Comparison of ENCODE assay signal across 17 cellular contexts in the genomic region with DNA sequence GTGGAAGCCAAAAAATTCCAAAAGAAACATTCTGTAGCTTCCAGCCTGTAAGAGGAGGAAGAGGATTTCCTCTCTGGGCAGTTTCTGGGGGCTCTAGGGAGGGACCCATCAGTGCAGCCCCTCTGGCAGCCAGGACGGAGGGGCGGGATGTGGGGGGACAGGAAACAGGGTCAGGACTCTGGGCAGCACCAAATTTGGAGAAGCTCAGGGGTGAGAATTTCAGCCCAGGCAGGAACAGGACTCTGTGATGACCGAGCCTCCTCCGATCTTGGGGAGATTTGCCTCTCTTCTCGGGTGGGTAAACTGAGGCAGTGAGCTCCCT. TPM values are rescaled to one million over a fixed set of nuclear protein-coding genes. Genes with fewer than 3 reads are reported as not detected.
DNase-seq lines count a peak whose midpoint lies in the region; ATAC-seq and TF ChIP-seq lines count a peak whose summit lies in the region.
"Had no signal": no experiment of that assay in that cellular context is flagged by ENCODE, and none has a peak within 500 bp of the region (broad histone marks: within the 10 kb centered on the region; RNA-seq: fewer than 3 reads in every experiment).

No MANE protein-coding gene starts in this region.

- H3K27me3 ChIP-seq in breast epithelium (no peaks in the 10 kb centered on the region), hepatocyte (no peaks in the 10 kb centered on the region), prostate gland (replicated peaks; ENCODE audit: insufficient read depth) (no peaks in the 10 kb centered on the region), upper lobe of right lung (no peaks in the 10 kb centered on the region)

- H3K27ac ChIP-seq in breast epithelium: peak overlapping the region; percentile 82 to 88
- H3K27ac ChIP-seq in hepatocyte: peak overlapping the region; percentile 70
- H3K27ac ChIP-seq in prostate gland: peak overlapping the region; percentile 37 to 60
- peak overlapping the region; percentile 71 for H3K27ac ChIP-seq in upper lobe of right lung
- H3K27ac ChIP-seq: 22Rv1, neutrophil had no signal

- H3K27me3 Mint-ChIP-seq in MCF 10A (ENCODE audit: insufficient read depth, unreplicated experiment): no peaks in the 10 kb centered on the region
- H3K27me3 Mint-ChIP-seq: activated CD4-positive, alpha-beta memory T cell treated with anti-CD3 and anti-CD28 coated beads for 36 hours; activated T-helper 17 cell treated with anti-CD3 and anti-CD28 coated beads, Interleukin-2, amount 50 U/mL, for 72 hours; CD4-positive, alpha-beta T cell had no signal

- POLR2A ChIA-PET in MCF 10A (lab: Yijun Ruan, JAX): interaction anchor here (0.6 kb wide), 1 partner anchor 12 kb away, joined by 3 read pairs; no protein-coding TSS in a partner anchor

- BruUV-seq in MCF 10A (replicated peaks; lab: Mats Ljungman, UMichigan): no TSS peak

- no peaks in the 10 kb centered on the region for H3K79me2 ChIP-seq in hepatocyte

- intact Hi-C loops in breast epithelium (cut with DNase I; ENCODE audit: low total_unique reads): no loop called here
- intact Hi-C loops in MCF 10A (cut with micrococcal nuclease): no loop called here
- intact Hi-C loops in prostate gland (cut with DNase I): no loop called here
- intact Hi-C loops in upper lobe of right lung (cut with DNase I): no loop called here

- peaks cover 0 to 20% of the 10 kb centered on the region in 2 donors for H3K4me1 ChIP-seq in breast epithelium
- H3K4me1 ChIP-seq in hepatocyte (ENCODE audit: insufficient read depth): peaks cover 25% of the 10 kb centered on the region
- H3K4me1 ChIP-seq in prostate gland (replicated peaks): no peaks in the 10 kb centered on the region
- H3K4me1 ChIP-seq in upper lobe of right lung: peaks cover 44% of the 10 kb centered on the region

- no peak for TF ChIP-seq CTCF in breast epithelium (IDR thresholded peaks at IDR 0.05)
- TF ChIP-seq CTCF in MCF 10A (IDR thresholded peaks at IDR 0.05; ENCODE audit: unreplicated experiment): no peak
- TF ChIP-seq CTCF in hepatocyte (IDR thresholded peaks at IDR 0.05; ENCODE audit: poor library complexity): no peak
- TF ChIP-seq CTCF in prostate gland (IDR thresholded peaks at IDR 0.05): no peak
- TF ChIP-seq CTCF in upper lobe of right lung (IDR thresholded peaks at IDR 0.05): no peak

- no peaks in the 10 kb centered on the region for H3K9me3 Mint-ChIP-seq in MCF 10A (ENCODE audit: unreplicated experiment)
- H3K9me3 Mint-ChIP-seq: activated CD4-positive, alpha-beta memory T cell treated with anti-CD3 and anti-CD28 coated beads for 36 hours; activated T-helper 17 cell treated with anti-CD3 and anti-CD28 coated beads, Interleukin-2, amount 50 U/mL, for 72 hours; CD4-positive, alpha-beta T cell; effector memory CD8-positive, alpha-beta T cell had no signal

- ATAC-seq in upper lobe of right lung: no peak
- no peak for ATAC-seq in GM21526 (IDR thresholded peaks at IDR 0.05; ENCODE audit: low FRiP score, unreplicated experiment)
- ATAC-seq: activated T-helper 17 cell treated with anti-CD3 and anti-CD28 coated beads, Interleukin-2, amount 50 U/mL, for 72 hours; effector memory CD8-positive, alpha-beta T cell; left colon had no signal

- H4K20me1 ChIP-seq in hepatocyte (ENCODE audit: insufficient read depth, poor library complexity, severe bottlenecking): no peaks in the 10 kb centered on the region

- TF ChIP-seq POLR2A in breast epithelium (IDR thresholded peaks at IDR 0.05) (no peak), prostate gland (IDR thresholded peaks at IDR 0.05) (no peak)

- no peaks in the 10 kb centered on the region for H3K9me2 ChIP-seq in hepatocyte (replicated peaks; ENCODE audit: insufficient read depth)

- H3K9me3 ChIP-seq in breast epithelium (no peaks in the 10 kb centered on the region), hepatocyte (ENCODE audit: low read depth) (no peaks in the 10 kb centered on the region), prostate gland (no peaks in the 10 kb centered on the region), upper lobe of right lung (no peaks in the 10 kb centered on the region)
- H3K9me3 ChIP-seq: neutrophil had no signal

- H3K4me3 ChIP-seq in breast epithelium (no peak overlapping the region), hepatocyte (no peak overlapping the region), prostate gland (no peak overlapping the region), upper lobe of right lung (no peak overlapping the region)

- H3K36me3 Mint-ChIP-seq in MCF 10A (ENCODE audit: insufficient read depth, unreplicated experiment): no peaks in the 10 kb centered on the region
- H3K36me3 Mint-ChIP-seq: activated CD4-positive, alpha-beta memory T cell treated with anti-CD3 and anti-CD28 coated beads for 36 hours had no signal

- no peaks in the 10 kb centered on the region for H3K4me1 Mint-ChIP-seq in MCF 10A (ENCODE audit: insufficient read depth, unreplicated experiment)

- no peak overlapping the region for H3K4me2 ChIP-seq in hepatocyte

- H3K4me3 Mint-ChIP-seq in MCF 10A (ENCODE audit: unreplicated experiment): no peak overlapping the region
- H3K4me3 Mint-ChIP-seq: activated CD4-positive, alpha-beta memory T cell treated with anti-CD3 and anti-CD28 coated beads for 36 hours; activated T-helper 17 cell treated with anti-CD3 and anti-CD28 coated beads, Interleukin-2, amount 50 U/mL, for 72 hours; CD4-positive, alpha-beta T cell; effector memory CD8-positive, alpha-beta T cell had no signal

- H2AFZ ChIP-seq in hepatocyte: no peak overlapping the region

- CTCF ChIA-PET in MCF 10A (lab: Yijun Ruan, JAX): interaction anchor here (1.5 kb wide), 1 partner anchor 16 kb away, joined by 5 read pairs; no protein-coding TSS in a partner anchor

- H3K36me3 ChIP-seq in breast epithelium (no peaks in the 10 kb centered on the region), hepatocyte (replicated peaks; ENCODE audit: insufficient read depth, low read depth) (no peaks in the 10 kb centered on the region), prostate gland (no peaks in the 10 kb centered on the region), upper lobe of right lung (no peaks in the 10 kb centered on the region)
- H3K36me3 ChIP-seq: neutrophil had no signal

- WGBS in hepatocyte (ENCODE audit: low lambda C conversion rate, missing lambda C conversion rate): 93% methylated on average over 5 of the region's 5 CpGs
- 64% methylated on average over 5 of the region's 5 CpGs for WGBS in prostate gland

- no peak overlapping the region for H3K27ac Mint-ChIP-seq in MCF 10A (ENCODE audit: low read depth, unreplicated experiment)
- H3K27ac Mint-ChIP-seq: activated CD4-positive, alpha-beta memory T cell treated with anti-CD3 and anti-CD28 coated beads for 36 hours; activated T-helper 17 cell treated with anti-CD3 and anti-CD28 coated beads, Interleukin-2, amount 50 U/mL, for 72 hours; CD4-positive, alpha-beta T cell; effector memory CD8-positive, alpha-beta T cell had no signal

- DNase-seq in breast epithelium (ENCODE audit: low spot score in 2 of 2) (no peak), MCF 10A (ENCODE audit: unreplicated experiment) (no peak), hepatocyte (ENCODE audit: low spot score) (no peak), prostate gland (ENCODE audit: low spot score) (no peak), upper lobe of right lung (no peak), superior temporal gyrus (ENCODE audit: extremely low spot score) (no peak), NCI-H748 (lab: John Stamatoyannopoulos, UW; ENCODE audit: unreplicated experiment) (no peak)
- DNase-seq: activated CD4-positive, alpha-beta memory T cell treated with anti-CD3 and anti-CD28 coated beads for 36 hours; CD4-positive, alpha-beta T cell; effector memory CD8-positive, alpha-beta T cell; glutamatergic neuron; left colon; NCI-H1105 had no signal

RNA-seq across cellular contexts. Expression of a gene that starts 18.4 kb away (rescaled TPM):
- total RNA-seq in breast epithelium (not detected), MCF 10A (2022) (not detected in 2 replicates), hepatocyte (0.13 TPM in 1 of 2 replicates, not detected in the other), prostate gland (not detected), upper lobe of right lung (not detected)
- polyA plus RNA-seq in hepatocyte: not detected in 2 replicates
- total RNA-seq: activated CD4-positive, alpha-beta memory T cell treated with anti-CD3 and anti-CD28 coated beads for 36 hours; CD4-positive, alpha-beta T cell; left colon had no signal
